9 cellular contexts compared by ENCODE assay signal in genomic region chr16:8885674-8886592, GRCh38. TPM values are rescaled to one million over a fixed set of nuclear protein-coding genes. Genes with fewer than 3 reads are reported as not detected.
A peak's percentile ranks its signal among the peaks of the same experiment; 100 is the strongest.
DNase-seq lines count a peak whose midpoint lies in the region; ATAC-seq, FAIRE-seq and TF ChIP-seq lines count a peak whose summit lies in the region.
"Had no signal": no experiment of that assay in that cellular context is flagged by ENCODE, and none has a peak within 500 bp of the region (broad histone marks: within the 10 kb centered on the region; RNA-seq: fewer than 3 reads in every experiment).

No MANE protein-coding gene starts in this region.

- H3K9me3 ChIP-seq in BLaER1, result no peaks in the 10 kb centered on the region
- H3K9me3 ChIP-seq in HepG2 (ENCODE audit: low read length), result no peaks in the 10 kb centered on the region

- intact Hi-C loops in HepG2 (cut with micrococcal nuclease; ENCODE audit: unreplicated experiment), result no loop called here

- peak overlapping the region; percentile 84 for H3K27ac Mint-ChIP-seq in HFFc6

- TF ChIP-seq RAD21 in HepG2 (CRISPR knock-in tag; IDR thresholded peaks at IDR 0.05), result no peak; the same call in 1 of the 2 replicates

- TF ChIP-seq POLR2A in HepG2 (IDR thresholded peaks at IDR 0.05; ENCODE audit: insufficient read depth in 1 of 2, low read depth in 2 of 2, low read length in 2 of 2), result peak in 1 of 2 experiments; percentile 33; a peak in 1 of 4 replicates

- ATAC-seq in HepG2, result peak; percentile 45
- no peak for ATAC-seq in HG03342 (IDR thresholded peaks at IDR 0.05; ENCODE audit: unreplicated experiment)

- H4K20me1 ChIP-seq in BLaER1 (peaks cover 61% of the 10 kb centered on the region), HepG2 (ENCODE audit: insufficient read depth, low read length) (no peaks in the 10 kb centered on the region)

- no peaks in the 10 kb centered on the region for H3K79me2 ChIP-seq in HepG2 (ENCODE audit: insufficient read depth, low read length)

- peaks cover 45% of the 10 kb centered on the region for H3K4me1 Mint-ChIP-seq in HFFc6 (ENCODE audit: low read depth)

- TF ChIP-seq CTCF in HFFc6 (IDR thresholded peaks at IDR 0.05), result peak; percentile 59
- TF ChIP-seq CTCF in HepG2 (CRISPR knock-in tag; IDR thresholded peaks at IDR 0.05), result peak; percentile 58
- TF ChIP-seq CTCF in GM10248 (IDR thresholded peaks at IDR 0.05; ENCODE audit: control extremely low read depth, extremely low read depth, low read depth, missing control alignments), result no peak

- H3K9ac ChIP-seq in BLaER1 (peak overlapping the region; percentile 55; the same call in 1 of the 2 replicates), HepG2 (ENCODE audit: insufficient read depth, low read depth, low read length) (no peak overlapping the region; the same call in 1 of the 2 replicates)

- H3K27ac ChIP-seq in BLaER1 (no peak overlapping the region), HepG2 (ENCODE audit: extremely low read length, insufficient read depth, low read length) (no peak overlapping the region)

- 13% methylated on average over 17 of the region's 20 CpGs for WGBS in HepG2 (ENCODE audit: low lambda C conversion rate)

- peak; percentile 78 for FAIRE-seq in HepG2 (lab: Jason Lieb, UNC)

- DNase-seq in HFFc6, result peak; percentile 56
- peak; percentile 60 for DNase-seq in astrocyte of the hippocampus (ENCODE audit: low read depth, low spot score)
- peak; percentile 46 for DNase-seq in HepG2 (ENCODE audit: low spot score)
- no peak for DNase-seq in NCI-H146 treated with DMSO at 0.1 percent for 48 hours (lab: John Stamatoyannopoulos, UW; ENCODE audit: unreplicated experiment)
- no peak for DNase-seq in stimulated activated naive CD4-positive, alpha-beta T cell treated with Interleukin-2 at 50 U/mL for 16 hours (lab: John Stamatoyannopoulos, UW)
- DNase-seq in GM10248 (ENCODE audit: extremely low spot score), result no peak

- peaks cover 13% of the 10 kb centered on the region for H3K27me3 Mint-ChIP-seq in HFFc6 (ENCODE audit: insufficient read depth)

- H3K4me1 ChIP-seq in BLaER1 (peaks cover 80% of the 10 kb centered on the region), HepG2 (ENCODE audit: insufficient read depth, low read length) (peaks cover 58% of the 10 kb centered on the region)

- in situ Hi-C loops in HepG2 (cut with HindIII; ENCODE audit: extremely low pct_ligation_motif_present, low pct_unique_long_range_greater_than_20kb), result loop anchor here (25.0 kb wide), 1 partner anchor 224 kb away; the partner anchor contains the start of gene ABAT

- peaks cover 11% of the 10 kb centered on the region for H3K36me3 Mint-ChIP-seq in HFFc6 (ENCODE audit: low read depth)

- CTCF ChIA-PET in HepG2 (lab: Yijun Ruan, JAX; ENCODE audit: low intra/inter-chr PET ratio, low total read pairs), result no interaction called here
- CTCF ChIA-PET in GM10248 (lab: Yijun Ruan, JAX), result interaction anchor here (1.8 to 14.8 kb wide), 2 partner anchors 14 to 123 kb away, joined by 4 to 165 read pairs; partner anchors contain the start of gene CARHSP1

- POLR2A ChIA-PET in HepG2 (lab: Yijun Ruan, JAX), result interaction anchor here (1.1 to 14.5 kb wide), 3 partner anchors 18 to 206 kb away, joined by 5 to 235 read pairs (median 7); partner anchors contain the start of genes CARHSP1 and HAPSTR1
- POLR2A ChIA-PET in GM10248 (lab: Yijun Ruan, JAX), result no interaction called here

- H3K4me3 Mint-ChIP-seq in HFFc6, result peak overlapping the region; percentile 55

- H2AFZ ChIP-seq in HepG2 (ENCODE audit: low read length), result no peak overlapping the region

- H3K36me3 ChIP-seq in BLaER1 (peaks cover 36% of the 10 kb centered on the region), HepG2 (replicated peaks in 1 of 2; ENCODE audit: control insufficient read depth in 1 of 2, insufficient read depth in 2 of 2, low read length in 2 of 2) (peaks cover 5 to 9% of the 10 kb centered on the region in 2 experiments)

- no peaks in the 10 kb centered on the region for H3K9me3 Mint-ChIP-seq in HFFc6

- TF ChIP-seq EP300 in HepG2 (IDR thresholded peaks at IDR 0.05; ENCODE audit: low read depth in 2 of 2, low read length in 2 of 2), result no peak
- TF ChIP-seq EP300 in HepG2 (CRISPR knock-in tag; IDR thresholded peaks at IDR 0.05; ENCODE audit: borderline replicate concordance), result no peak

- H3K4me2 ChIP-seq in BLaER1 (peak overlapping the region; percentile 74), HepG2 (ENCODE audit: low read depth, low read length) (peak overlapping the region; percentile 93)

- no peak overlapping the region for H3K4me3 ChIP-seq in BLaER1
- peak overlapping the region in 2 of 3 experiments; percentile 24 to 73; a peak in 3 of 6 replicates for H3K4me3 ChIP-seq in HepG2 (replicated peaks in 1 of 3; ENCODE audit: insufficient read depth in 1 of 3, low read depth in 2 of 3, low read length in 3 of 3)
- H3K4me3 ChIP-seq: dorsolateral prefrontal cortex had no signal

- no TSS peak for BruUV-seq in HepG2 (replicated peaks; lab: Mats Ljungman, UMichigan)

- H3K27me3 ChIP-seq in BLaER1 (0 out of 2 replicates have a peak, but pooled peaks cover 3% of the 10 kb centered on the region), HepG2 (ENCODE audit: control insufficient read depth in 1 of 2, insufficient read depth in 2 of 2, low read length in 2 of 2) (no peaks in the 10 kb centered on the region)
- H3K27me3 ChIP-seq: dorsolateral prefrontal cortex had no signal

TF ChIP-seq in HepG2, 621 proteins besides CTCF, POLR2A, EP300 and RAD21 (continues in another document):
- TF ChIP-seq ZNF781 (CRISPR knock-in tag; IDR thresholded peaks at IDR 0.05; ENCODE audit: borderline replicate concordance, not compliant biosample characterization) (no peak), ZNF724P (CRISPR knock-in tag; IDR thresholded peaks at IDR 0.05; ENCODE audit: borderline replicate concordance) (no peak), FOXP1 (IDR thresholded peaks at IDR 0.05) (no peak), FOXP1 (CRISPR knock-in tag; IDR thresholded peaks at IDR 0.05) (no peak), ARID2 (CRISPR knock-in tag; IDR thresholded peaks at IDR 0.05; ENCODE audit: borderline replicate concordance) (no peak), SIX1 (CRISPR knock-in tag; IDR thresholded peaks at IDR 0.05; ENCODE audit: borderline replicate concordance) (no peak), FOSL2 (CRISPR knock-in tag; IDR thresholded peaks at IDR 0.05) (no peak), EED (CRISPR knock-in tag; IDR thresholded peaks at IDR 0.05) (no peak), EZH2 (conservative IDR thresholded peaks at IDR 0.05; ENCODE audit: low read depth, low read length) (no peak)

RNA-seq across cellular contexts. Expression of gene LITAFD, which starts 3.8 kb away (rescaled TPM):
- not detected for total RNA-seq in HFFc6 (2021; fragmentation: NEBNext Ultra II Directional; extraction: Animal tissue kit (Norgen Biotek cat#: 25700))
- total RNA-seq in HepG2 (2016; rRNA removed; fragmentation: Illumina TruSeq; extraction: Trizol), result not detected in 2 replicates
- not detected in 2 replicates for total RNA-seq in HepG2 (2016; cell fraction: cytosol; rRNA removed; fragmentation: Illumina TruSeq; extraction: Trizol; ENCODE audit: low read depth)
- total RNA-seq in HepG2 (2016; cell fraction: insoluble cytoplasmic fraction; rRNA removed; fragmentation: Illumina TruSeq; extraction: Trizol), result not detected in 2 replicates
- 0.19 TPM in 1 of 2 replicates, not detected in the other for total RNA-seq in HepG2 (2016; cell fraction: membrane; rRNA removed; fragmentation: Illumina TruSeq; extraction: Trizol)
- not detected in 2 replicates for total RNA-seq in HepG2 (2016; cell fraction: nucleus; rRNA removed; fragmentation: Illumina TruSeq; extraction: Trizol)
- polyA plus RNA-seq in HepG2 (2011; rRNA removed), result 0.14 TPM in 1 of 2 replicates, not detected in the other
- not detected in 2 replicates for polyA plus RNA-seq in HepG2 (2011; cell fraction: cytosol; rRNA removed)
- not detected in 2 replicates for polyA plus RNA-seq in HepG2 (2011; cell fraction: nucleus; rRNA removed)
- not detected in 2 replicates for polyA plus RNA-seq in HepG2 (2012)
- not detected in 2 replicates for polyA plus RNA-seq in HepG2 (2016; cell fraction: cytosol; fragmentation: Illumina TruSeq; extraction: Trizol; ENCODE audit: low read depth)
- not detected in 2 replicates for polyA plus RNA-seq in HepG2 (2016; cell fraction: insoluble cytoplasmic fraction; fragmentation: Illumina TruSeq; extraction: Trizol; ENCODE audit: low read depth)
- not detected in 2 replicates for polyA plus RNA-seq in HepG2 (2016; cell fraction: membrane; fragmentation: Illumina TruSeq; extraction: Trizol; ENCODE audit: low read depth)
- not detected in 2 replicates for polyA plus RNA-seq in HepG2 (2016; cell fraction: nucleus; fragmentation: Illumina TruSeq; extraction: Trizol; ENCODE audit: insufficient read depth, low read depth)
- polyA minus RNA-seq in HepG2 (2011; rRNA and poly(A)+ RNA removed; ENCODE audit: low replicate concordance), result 0.12 TPM in 1 of 2 replicates, not detected in the other
- not detected in 2 replicates for polyA minus RNA-seq in HepG2 (2011; cell fraction: cytosol; rRNA and poly(A)+ RNA removed)
- not detected in 2 replicates for polyA minus RNA-seq in HepG2 (2011; cell fraction: nucleus; rRNA and poly(A)+ RNA removed)

RNA-seq across cellular contexts. Expression of gene CARHSP1, which starts 17.1 kb away (rescaled TPM):
- 100 to 1,000 TPM in 3 of 6 experiments, 10 to 100 TPM in 3; 91.4 to 114 (median 97.9) TPM for total RNA-seq in HFFc6 (2021; fragmentation: NEBNext Ultra II Directional; extraction: Animal tissue kit (Norgen Biotek cat#: 25700))
- 345 and 349 TPM in 2 replicates for total RNA-seq in HepG2 (2016; rRNA removed; fragmentation: Illumina TruSeq; extraction: Trizol)
- total RNA-seq in HepG2 (2016; cell fraction: cytosol; rRNA removed; fragmentation: Illumina TruSeq; extraction: Trizol; ENCODE audit: low read depth), result 202 and 227 TPM in 2 replicates
- 351 and 370 TPM in 2 replicates for total RNA-seq in HepG2 (2016; cell fraction: insoluble cytoplasmic fraction; rRNA removed; fragmentation: Illumina TruSeq; extraction: Trizol)
- total RNA-seq in HepG2 (2016; cell fraction: membrane; rRNA removed; fragmentation: Illumina TruSeq; extraction: Trizol), result 185 and 210 TPM in 2 replicates
- total RNA-seq in HepG2 (2016; cell fraction: nucleus; rRNA removed; fragmentation: Illumina TruSeq; extraction: Trizol), result 126 and 138 TPM in 2 replicates
- 173 and 193 TPM in 2 replicates for polyA plus RNA-seq in HepG2 (2011; rRNA removed)
- polyA plus RNA-seq in HepG2 (2011; cell fraction: cytosol; rRNA removed), result 139 and 221 TPM in 2 replicates
- polyA plus RNA-seq in HepG2 (2011; cell fraction: nucleus; rRNA removed), result 209 and 223 TPM in 2 replicates
- 167 and 252 TPM in 2 replicates for polyA plus RNA-seq in HepG2 (2012)
- polyA plus RNA-seq in HepG2 (2016; cell fraction: cytosol; fragmentation: Illumina TruSeq; extraction: Trizol; ENCODE audit: low read depth), result 224 and 244 TPM in 2 replicates
- 425 and 448 TPM in 2 replicates for polyA plus RNA-seq in HepG2 (2016; cell fraction: insoluble cytoplasmic fraction; fragmentation: Illumina TruSeq; extraction: Trizol; ENCODE audit: low read depth)
- polyA plus RNA-seq in HepG2 (2016; cell fraction: membrane; fragmentation: Illumina TruSeq; extraction: Trizol; ENCODE audit: low read depth), result 197 and 214 TPM in 2 replicates
- 269 and 287 TPM in 2 replicates for polyA plus RNA-seq in HepG2 (2016; cell fraction: nucleus; fragmentation: Illumina TruSeq; extraction: Trizol; ENCODE audit: insufficient read depth, low read depth)
- polyA minus RNA-seq in HepG2 (2011; rRNA and poly(A)+ RNA removed; ENCODE audit: low replicate concordance), result 186 and 379 TPM in 2 replicates
- 166 and 175 TPM in 2 replicates for polyA minus RNA-seq in HepG2 (2011; cell fraction: cytosol; rRNA and poly(A)+ RNA removed)
- polyA minus RNA-seq in HepG2 (2011; cell fraction: nucleus; rRNA and poly(A)+ RNA removed), result 55.6 and 67.6 TPM in 2 replicates

Comparison
In these comparisons a context has a peak if more than half of its experiments do, and no peak if none do; other contexts are left out.
1. DNase-seq: peak in HFFc6 (single experiment), astrocyte of the hippocampus (single experiment) and HepG2 (single experiment); none in NCI-H146 treated with DMSO at 0.1 percent for 48 hours (single experiment), stimulated activated naive CD4-positive, alpha-beta T cell treated with Interleukin-2 at 50 U/mL for 16 hours (single experiment) and GM10248 (single experiment).